ENCODE assay signal across 8 cellular contexts in genomic region chr17:16351831-16352230, GRCh38. TPM values are rescaled to one million over a fixed set of nuclear protein-coding genes. Genes with fewer than 3 reads are reported as not detected.
DNase-seq lines count a peak whose midpoint lies in the region; ATAC-seq and TF ChIP-seq lines count a peak whose summit lies in the region.

No MANE protein-coding gene starts in this region.

- H3K27me3 ChIP-seq in heart right ventricle (peaks cover 0 to 16% (median 10%) of the 10 kb centered on the region in 7 donors), liver (ENCODE audit: control insufficient read depth in 4 of 4, insufficient read depth in 4 of 4, low read length in 3 of 4) (no peaks in the 10 kb centered on the region), vagina (no peaks in the 10 kb centered on the region)

- H3K36me3 ChIP-seq in heart right ventricle (peaks cover 0 to 19% (median 4%) of the 10 kb centered on the region in 9 donors), liver (ENCODE audit: control insufficient read depth in 4 of 4, insufficient read depth in 3 of 4, low read depth in 1 of 4, low read length in 3 of 4) (peaks cover 0 to 14% (median 7%) of the 10 kb centered on the region in 4 donors), vagina (peaks cover 0 to 5% of the 10 kb centered on the region in 2 donors)

- H3K9me3 ChIP-seq in heart right ventricle, result no peaks in the 10 kb centered on the region
- H3K9me3 ChIP-seq in liver (ENCODE audit: control insufficient read depth in 4 of 4, low read length in 3 of 4), result no peaks in the 10 kb centered on the region
- no peaks in the 10 kb centered on the region for H3K9me3 ChIP-seq in vagina

- H3K27ac ChIP-seq in heart right ventricle, result no peak overlapping the region
- H3K27ac ChIP-seq in liver (ENCODE audit: low read depth in 1 of 2, low read length in 2 of 2), result peak overlapping the region in 1 of 2 donors; percentile 92
- no peak overlapping the region for H3K27ac ChIP-seq in vagina

- ATAC-seq in heart right ventricle, result no peak
- ATAC-seq in left cardiac atrium, result no peak
- no peak for ATAC-seq in HG02763 (IDR thresholded peaks at IDR 0.05; ENCODE audit: unreplicated experiment)
- no peak for ATAC-seq in GM18502 (IDR thresholded peaks at IDR 0.05; ENCODE audit: poor library complexity, unreplicated experiment)
- no peak for ATAC-seq in GM21825 (IDR thresholded peaks at IDR 0.05; ENCODE audit: unreplicated experiment)

- no peak for TF ChIP-seq RAD21 in liver (IDR thresholded peaks at IDR 0.05)

- DNase-seq in heart right ventricle, result no peak
- DNase-seq in left cardiac atrium, result no peak
- peak; percentile 76 for DNase-seq in amniotic epithelial cell (ENCODE audit: low read depth)
- no peak for DNase-seq in vagina (ENCODE audit: extremely low spot score in 2 of 2)

- intact Hi-C loops in heart right ventricle (cut with DNase I) (loop anchor here in 1 of 10 donors (2.0 kb wide), 1 partner anchor 65 kb away; no protein-coding TSS in a partner anchor), left cardiac atrium (cut with DNase I) (no loop called here), vagina (cut with DNase I) (loop anchor here (5.0 kb wide), 1 partner anchor 65 kb away; no protein-coding TSS in a partner anchor)

- H3K4me3 ChIP-seq in heart right ventricle, result peak overlapping the region in 7 of 10 donors; percentile 54 to 73 (median 67)
- peak overlapping the region; percentile 77 to 97 (median 88) for H3K4me3 ChIP-seq in liver (ENCODE audit: low read depth in 1 of 3, low read length in 3 of 3)
- H3K4me3 ChIP-seq in vagina, result peak overlapping the region; percentile 63 to 68

- no peak for TF ChIP-seq POLR2A in vagina (IDR thresholded peaks at IDR 0.05)

- TF ChIP-seq CTCF in heart right ventricle (IDR thresholded peaks at IDR 0.05) (no peak), liver (IDR thresholded peaks at IDR 0.05; ENCODE audit: low read depth, low read length, missing input control) (no peak), vagina (IDR thresholded peaks at IDR 0.05) (no peak)

- peaks cover 0 to 18% (median 12%) of the 10 kb centered on the region in 9 donors for H3K4me1 ChIP-seq in heart right ventricle
- H3K4me1 ChIP-seq in liver (ENCODE audit: control insufficient read depth in 4 of 4, insufficient read depth in 4 of 4, low read length in 3 of 4), result peaks cover 2 to 16% (median 11%) of the 10 kb centered on the region in 4 donors
- peaks cover 18% of the 10 kb centered on the region for H3K4me1 ChIP-seq in vagina

- H3K9ac ChIP-seq in liver (ENCODE audit: low read depth in 1 of 2, low read length in 2 of 2), result peak overlapping the region; percentile 88 to 93

- 52 to 53% methylated on average over 10 of the region's 10 CpGs for WGBS in heart right ventricle, 2 donors
- WGBS in liver, result 40% methylated on average over 10 of the region's 10 CpGs

TF ChIP-seq in liver, 16 proteins besides CTCF, POLR2A, EP300 and RAD21:
- TF ChIP-seq ATF3 (IDR thresholded peaks at IDR 0.05) (no peak), GABPA (IDR thresholded peaks at IDR 0.05 in 1 of 2, conservative IDR thresholded peaks at IDR 0.05 in 1 of 2) (no peak), REST (IDR thresholded peaks at IDR 0.05) (no peak), HNF4G (IDR thresholded peaks at IDR 0.05) (no peak), SP1 (IDR thresholded peaks at IDR 0.05) (no peak), EGR1 (IDR thresholded peaks at IDR 0.05; ENCODE audit: low read depth in 2 of 2) (no peak), ZBTB33 (IDR thresholded peaks at IDR 0.05) (no peak)
TF ChIP-seq in liver: peak in this region for 0.

RNA-seq across cellular contexts. Expression of gene CENPV, which starts 1.4 kb away (rescaled TPM):
- total RNA-seq in heart right ventricle, result 10 to 100 TPM in 6 of 10 donors, 1 to 10 TPM in 4; 6.4 to 20.5 (median 11.9) TPM
- 10 to 100 TPM in 1 of 2 donors, 1 to 10 TPM in 1; 8.9 to 21.8 TPM for polyA plus RNA-seq in heart right ventricle
- 10 to 100 TPM; 14.4 to 19.8 TPM for total RNA-seq in left cardiac atrium
- total RNA-seq in liver, result 10 to 100 TPM; 13.1 to 15.2 TPM
- polyA plus RNA-seq in liver, result 10 to 100 TPM; 21.2 to 24.3 TPM
- total RNA-seq in vagina, result 4.2 TPM

RNA-seq across cellular contexts. Expression of gene UBB, which starts 29.1 kb away (rescaled TPM):
- total RNA-seq in heart right ventricle, result 1,000 to 10,000 TPM; 1,254 to 2,151 (median 1,968) TPM
- polyA plus RNA-seq in heart right ventricle, result 1,000 to 10,000 TPM in 1 of 2 donors, 100 to 1,000 TPM in 1; 400 to 1,298 TPM
- total RNA-seq in left cardiac atrium, result 1,000 to 10,000 TPM; 1,163 to 1,195 TPM
- total RNA-seq in liver, result 1,000 to 10,000 TPM; 1,190 to 3,673 TPM
- 1,000 to 10,000 TPM; 1,427 to 1,518 TPM for polyA plus RNA-seq in liver
- 625 TPM for total RNA-seq in vagina
